8 cellular contexts compared by ENCODE assay signal in genomic region chr9:137223078-137224040, GRCh38. TPM values are rescaled to one million over a fixed set of nuclear protein-coding genes. Genes with fewer than 3 reads are reported as not detected.
A peak's percentile ranks its signal among the peaks of the same experiment; 100 is the strongest.
DNase-seq lines count a peak whose midpoint lies in the region; ATAC-seq and TF ChIP-seq lines count a peak whose summit lies in the region.

No MANE protein-coding gene starts in this region.

- DNase-seq in Caki2 (ENCODE audit: low read depth): peak; percentile 88
- peak in 75 of 76 experiments; percentile 71 to 98 (median 96) for DNase-seq in HUDEP-2 (lab: John Stamatoyannopoulos, UW; ENCODE audit: unreplicated experiment in 76 of 76)
- DNase-seq in NOMO-1 treated with dmso at 0.1 percent for 144 hours (lab: John Stamatoyannopoulos, UW; ENCODE audit: unreplicated experiment): peak; percentile 98
- peak; percentile 97 for DNase-seq in activated CD8-positive, alpha-beta memory T cell treated with anti-CD3 and anti-CD28 coated beads, Interleukin-2, amount 50 U/mL, for 1 hour (ENCODE audit: extremely low read depth)
- peak; percentile 99 for DNase-seq in endodermal cell
- peak; percentile 98 for DNase-seq in mesenteric fat pad (ENCODE audit: low spot score)
- DNase-seq in stimulated activated CD8-positive, alpha-beta memory T cell treated with anti-CD3 and anti-CD28 coated beads, Interleukin-15, amount 100 ng/mL, for 1 hour (ENCODE audit: low read depth): peak; percentile 96

- peaks cover 12% of the 10 kb centered on the region for H3K4me1 ChIP-seq in endodermal cell (ENCODE audit: control insufficient read depth, insufficient read depth, low read length)

- TF ChIP-seq CTCF in endodermal cell (conservative IDR thresholded peaks at IDR 0.05): no peak

- in situ Hi-C loops in Caki2 (cut with HindIII; ENCODE audit: low pct_unique_long_range_greater_than_20kb, low sequenced_read_pairs): no loop called here

- peak overlapping the region; percentile 48 for H3K27ac Mint-ChIP-seq in endodermal cell

- H3K9me3 Mint-ChIP-seq in endodermal cell: no peaks in the 10 kb centered on the region

- H3K27me3 ChIP-seq in endodermal cell (ENCODE audit: control insufficient read depth, insufficient read depth, low read length, poor library complexity, severe bottlenecking): no peaks in the 10 kb centered on the region

- H3K4me1 Mint-ChIP-seq in endodermal cell: peaks cover 12% of the 10 kb centered on the region

- peak overlapping the region; percentile 73 for H3K9ac ChIP-seq in endodermal cell (ENCODE audit: extremely low read depth, low read length, poor library complexity, severe bottlenecking)

- H3K4me3 ChIP-seq in endodermal cell (ENCODE audit: low read length): peak overlapping the region; percentile 89

- H3K4me3 Mint-ChIP-seq in endodermal cell: peak overlapping the region; percentile 61

- H3K36me3 Mint-ChIP-seq in endodermal cell (ENCODE audit: low read depth): peaks cover 3% of the 10 kb centered on the region

- H3K27me3 Mint-ChIP-seq in endodermal cell (ENCODE audit: insufficient read depth): no peaks in the 10 kb centered on the region

- no peaks in the 10 kb centered on the region for H3K36me3 ChIP-seq in endodermal cell (ENCODE audit: control insufficient read depth, insufficient read depth, low read length)

- no peak overlapping the region for H3K27ac ChIP-seq in endodermal cell (ENCODE audit: low read depth, low read length)

- H3K9me3 ChIP-seq in endodermal cell (ENCODE audit: control insufficient read depth, low read length): no peaks in the 10 kb centered on the region

- peak; percentile 60 for ATAC-seq in GM21390 (IDR thresholded peaks at IDR 0.05; ENCODE audit: unreplicated experiment)

- WGBS in endodermal cell (ENCODE audit: insufficient coverage in 1 of 2, insufficient read length in 1 of 2), 2 experiments: 1 to 2% methylated on average over 35 to 68 of the region's 68 CpGs

RNA-seq across cellular contexts. Expression of gene RNF208, which starts 1.3 kb away (rescaled TPM):
- total RNA-seq in Caki2 (2014; rRNA removed; shearing (Covaris generic); ENCODE audit: low replicate concordance): not detected in 2 replicates
- total RNA-seq in endodermal cell (10 to 100 TPM; 10.5 to 15.6 TPM), mesenteric fat pad (5.9 TPM)
- polyA plus RNA-seq in endodermal cell (2013, experiment 1 of 2): 10.5 TPM
- 9.9 TPM for polyA plus RNA-seq in endodermal cell (2013, experiment 2 of 2)

RNA-seq across cellular contexts. Expression of gene CYSRT1, which starts 1.6 kb away (rescaled TPM):
- total RNA-seq in Caki2 (2014; rRNA removed; shearing (Covaris generic); ENCODE audit: low replicate concordance): 0.61 and 12.7 TPM in 2 replicates
- 1 to 10 TPM; 1.4 to 1.8 TPM for total RNA-seq in endodermal cell
- 1.8 TPM for polyA plus RNA-seq in endodermal cell (2013, experiment 1 of 2)
- 1.4 TPM for polyA plus RNA-seq in endodermal cell (2013, experiment 2 of 2)
- total RNA-seq in mesenteric fat pad: 0.42 TPM

RNA-seq across cellular contexts. Expression of gene RNF224, which starts 3.9 kb away (rescaled TPM):
- not detected in 2 replicates for total RNA-seq in Caki2 (2014; rRNA removed; shearing (Covaris generic); ENCODE audit: low replicate concordance)
- under 1 TPM; 0.24 to 0.38 TPM for total RNA-seq in endodermal cell
- polyA plus RNA-seq in endodermal cell (2013, experiment 1 of 2): not detected
- not detected for polyA plus RNA-seq in endodermal cell (2013, experiment 2 of 2)
- total RNA-seq in mesenteric fat pad: not detected

RNA-seq across cellular contexts. Expression of gene SLC34A3, which starts 7.3 kb away (rescaled TPM):
- not detected in 2 replicates for total RNA-seq in Caki2 (2014; rRNA removed; shearing (Covaris generic); ENCODE audit: low replicate concordance)
- total RNA-seq in endodermal cell: under 1 TPM in 1 of 2 donors, not detected in 1; 0.15 TPM
- polyA plus RNA-seq in endodermal cell (2013, experiment 1 of 2): not detected
- 0.12 TPM for polyA plus RNA-seq in endodermal cell (2013, experiment 2 of 2)
- total RNA-seq in mesenteric fat pad: not detected

RNA-seq across cellular contexts. Expression of gene TUBB4B, which starts 17.7 kb away (rescaled TPM):
- 909 and 1,000 TPM in 2 replicates for total RNA-seq in Caki2 (2014; rRNA removed; shearing (Covaris generic); ENCODE audit: low replicate concordance)
- total RNA-seq in endodermal cell: 100 to 1,000 TPM; 328 to 415 TPM
- 395 TPM for polyA plus RNA-seq in endodermal cell (2013, experiment 1 of 2)
- polyA plus RNA-seq in endodermal cell (2013, experiment 2 of 2): 425 TPM
- total RNA-seq in mesenteric fat pad: 298 TPM
